ENCODE assay signal across 8 cellular contexts in the genomic region with DNA sequence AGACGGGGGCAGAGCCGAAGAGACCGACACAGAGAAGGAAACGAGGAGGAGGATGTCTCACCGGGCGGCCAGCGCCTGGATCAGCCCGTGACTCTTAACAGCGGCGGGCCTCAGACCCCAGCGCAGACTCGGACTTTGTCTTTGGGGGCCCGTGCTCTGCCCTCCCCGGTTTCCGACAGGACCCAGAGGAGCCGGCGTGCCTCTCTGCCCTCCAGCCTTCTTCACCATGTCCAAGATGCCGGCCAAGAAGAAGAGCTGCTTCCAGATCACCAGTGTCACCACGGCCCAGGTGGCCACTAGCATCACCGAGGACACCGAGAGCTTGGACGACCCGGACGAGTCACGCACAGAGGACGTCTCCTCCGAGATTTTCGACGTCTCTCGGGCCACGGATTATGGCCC. TPM values are rescaled to one million over a fixed set of nuclear protein-coding genes. Genes with fewer than 3 reads are reported as not detected.
DNase-seq lines count a peak whose midpoint lies in the region; ATAC-seq and TF ChIP-seq lines count a peak whose summit lies in the region.

No MANE protein-coding gene starts in this region.

- no peaks in the 10 kb centered on the region for H3K9me3 ChIP-seq in iPS-15b (ENCODE audit: control insufficient read depth, insufficient read depth, low read length)

- no peaks in the 10 kb centered on the region for H3K9me3 Mint-ChIP-seq in stimulated activated naive CD8-positive, alpha-beta T cell treated with anti-CD3 and anti-CD28 coated beads, Interleukin-15, Interleukin-2, amounts not matched to agents 100 ng/mL and 50 ng/mL, for 24 hours
- no peaks in the 10 kb centered on the region for H3K9me3 Mint-ChIP-seq in activated CD8-positive, alpha-beta T cell treated with anti-CD3 and anti-CD28 coated beads, Interleukin-2, amount 10 ng/mL, durations not matched to agents 7 days and 5 days (ENCODE audit: insufficient read depth)
- no peaks in the 10 kb centered on the region for H3K9me3 Mint-ChIP-seq in stimulated activated naive B cell treated with anti-CD40 and anti-IgM and Interleukin-4, amounts not matched to agents 10 μg/mL and 1 μg/mL and 100 μg/mL, for 72 hours

- H3K27ac Mint-ChIP-seq in stimulated activated naive CD8-positive, alpha-beta T cell treated with anti-CD3 and anti-CD28 coated beads, Interleukin-15, Interleukin-2, amounts not matched to agents 100 ng/mL and 50 ng/mL, for 24 hours = peak overlapping the region; percentile 95
- H3K27ac Mint-ChIP-seq in activated CD8-positive, alpha-beta T cell treated with anti-CD3 and anti-CD28 coated beads, Interleukin-2, amount 10 ng/mL, durations not matched to agents 7 days and 5 days = peak overlapping the region; percentile 86
- peak overlapping the region; percentile 97 for H3K27ac Mint-ChIP-seq in stimulated activated naive B cell treated with anti-CD40 and anti-IgM and Interleukin-4, amounts not matched to agents 10 μg/mL and 1 μg/mL and 100 μg/mL, for 72 hours

- H3K9ac ChIP-seq in iPS-15b (ENCODE audit: low read depth, low read length) = peak overlapping the region; percentile 72

- no peak for TF ChIP-seq CTCF in GM13977 (IDR thresholded peaks at IDR 0.05; ENCODE audit: extremely low read depth, insufficient read depth, missing control alignments)

- H3K4me1 ChIP-seq in iPS-15b (ENCODE audit: control insufficient read depth, insufficient read depth, low read length) = peaks cover 2% of the 10 kb centered on the region

- peak overlapping the region; percentile 90 for H3K4me3 ChIP-seq in iPS-15b (ENCODE audit: low read depth, low read length)

- H3K27me3 ChIP-seq in iPS-15b (ENCODE audit: control insufficient read depth, insufficient read depth, low read length) = no peaks in the 10 kb centered on the region

- CTCF ChIA-PET in activated CD8-positive, alpha-beta T cell treated with anti-CD3 and anti-CD28 coated beads, Interleukin-2, amount 10 ng/mL, durations not matched to agents 7 days and 5 days (lab: Charles Lee) = interaction anchor here (0.6 to 3.2 kb wide), 8 partner anchors 10 to 136 kb away, joined by 3 to 26 read pairs (median 6); no protein-coding TSS in a partner anchor

- H3K36me3 ChIP-seq in iPS-15b (ENCODE audit: control insufficient read depth, insufficient read depth, low read length) = no peaks in the 10 kb centered on the region

- H3K4me3 Mint-ChIP-seq in stimulated activated naive CD8-positive, alpha-beta T cell treated with anti-CD3 and anti-CD28 coated beads, Interleukin-15, Interleukin-2, amounts not matched to agents 100 ng/mL and 50 ng/mL, for 24 hours = peak overlapping the region; percentile 84
- H3K4me3 Mint-ChIP-seq in activated CD8-positive, alpha-beta T cell treated with anti-CD3 and anti-CD28 coated beads, Interleukin-2, amount 10 ng/mL, durations not matched to agents 7 days and 5 days = peak overlapping the region; percentile 92
- H3K4me3 Mint-ChIP-seq in stimulated activated naive B cell treated with anti-CD40 and anti-IgM and Interleukin-4, amounts not matched to agents 10 μg/mL and 1 μg/mL and 100 μg/mL, for 72 hours = peak overlapping the region; percentile 92 to 94

- POLR2A ChIA-PET in activated CD8-positive, alpha-beta T cell treated with anti-CD3 and anti-CD28 coated beads, Interleukin-2, amount 10 ng/mL, durations not matched to agents 7 days and 5 days (lab: Charles Lee) = interaction anchor here (0.6 to 4.7 kb wide), 19 partner anchors 8 to 354 kb away, joined by 3 to 36 read pairs (median 3); a partner anchor contains a TSS

- no peak for DNase-seq in stimulated activated naive CD8-positive, alpha-beta T cell treated with anti-CD3 and anti-CD28 coated beads, Interleukin-15, Interleukin-2, amounts not matched to agents 100 U/mL and 50 U/mL, for 24 hours
- no peak for DNase-seq in activated CD8-positive, alpha-beta T cell treated with anti-CD3 and anti-CD28 coated beads, Interleukin-2, amount 10 ng/mL, durations not matched to agents 7 days and 5 days
- DNase-seq in stimulated activated naive B cell treated with anti-CD40 and anti-IgM and Interleukin-4, amounts not matched to agents 10 μg/mL and 1 μg/mL and 100 μg/mL, for 72 hours = no peak
- DNase-seq in NCI-H187 treated with DMSO at 0.1 percent for 48 hours (lab: John Stamatoyannopoulos, UW) (no peak), kidney glomerular epithelial cell (lab: John Stamatoyannopoulos, UW) (no peak), GM13977 (ENCODE audit: low spot score) (no peak)

- H3K27me3 Mint-ChIP-seq in stimulated activated naive CD8-positive, alpha-beta T cell treated with anti-CD3 and anti-CD28 coated beads, Interleukin-15, Interleukin-2, amounts not matched to agents 100 ng/mL and 50 ng/mL, for 24 hours = no peaks in the 10 kb centered on the region
- H3K27me3 Mint-ChIP-seq in activated CD8-positive, alpha-beta T cell treated with anti-CD3 and anti-CD28 coated beads, Interleukin-2, amount 10 ng/mL, durations not matched to agents 7 days and 5 days (ENCODE audit: low read depth) = peaks cover 3% of the 10 kb centered on the region
- no peaks in the 10 kb centered on the region for H3K27me3 Mint-ChIP-seq in stimulated activated naive B cell treated with anti-CD40 and anti-IgM and Interleukin-4, amounts not matched to agents 10 μg/mL and 1 μg/mL and 100 μg/mL, for 72 hours

- no peak for ATAC-seq in stimulated activated naive CD8-positive, alpha-beta T cell treated with anti-CD3 and anti-CD28 coated beads, Interleukin-15, Interleukin-2, amounts not matched to agents 100 U/mL and 50 U/mL, for 24 hours
- peak; percentile 1 for ATAC-seq in activated CD8-positive, alpha-beta T cell treated with anti-CD3 and anti-CD28 coated beads, Interleukin-2, amount 10 ng/mL, durations not matched to agents 7 days and 5 days
- no peak for ATAC-seq in stimulated activated naive B cell treated with anti-CD40 and anti-IgM and Interleukin-4, amounts not matched to agents 10 μg/mL and 1 μg/mL and 100 μg/mL, for 72 hours (replicated peaks)

- in situ Hi-C loops in GM13977 (cut with MboI; ENCODE audit: low pct_unique_long_range_greater_than_20kb, low sequenced_read_pairs, unreplicated experiment) = no loop called here

- peaks cover 28% of the 10 kb centered on the region for H3K36me3 Mint-ChIP-seq in stimulated activated naive CD8-positive, alpha-beta T cell treated with anti-CD3 and anti-CD28 coated beads, Interleukin-15, Interleukin-2, amounts not matched to agents 100 ng/mL and 50 ng/mL, for 24 hours (ENCODE audit: low read depth)
- H3K36me3 Mint-ChIP-seq in activated CD8-positive, alpha-beta T cell treated with anti-CD3 and anti-CD28 coated beads, Interleukin-2, amount 10 ng/mL, durations not matched to agents 7 days and 5 days (ENCODE audit: low read depth) = peaks cover 19% of the 10 kb centered on the region
- H3K36me3 Mint-ChIP-seq in stimulated activated naive B cell treated with anti-CD40 and anti-IgM and Interleukin-4, amounts not matched to agents 10 μg/mL and 1 μg/mL and 100 μg/mL, for 72 hours = peaks cover 33 to 40% of the 10 kb centered on the region in 2 donors

- H3K4me1 Mint-ChIP-seq in stimulated activated naive CD8-positive, alpha-beta T cell treated with anti-CD3 and anti-CD28 coated beads, Interleukin-15, Interleukin-2, amounts not matched to agents 100 ng/mL and 50 ng/mL, for 24 hours (ENCODE audit: low read depth) = peaks cover 37% of the 10 kb centered on the region
- H3K4me1 Mint-ChIP-seq in activated CD8-positive, alpha-beta T cell treated with anti-CD3 and anti-CD28 coated beads, Interleukin-2, amount 10 ng/mL, durations not matched to agents 7 days and 5 days (ENCODE audit: low read depth) = peaks cover 35% of the 10 kb centered on the region
- peaks cover 8 to 31% of the 10 kb centered on the region in 2 donors for H3K4me1 Mint-ChIP-seq in stimulated activated naive B cell treated with anti-CD40 and anti-IgM and Interleukin-4, amounts not matched to agents 10 μg/mL and 1 μg/mL and 100 μg/mL, for 72 hours

RNA-seq across cellular contexts. Expression of a gene that starts 1.0 kb away (rescaled TPM):
- 1 to 10 TPM; 8.6 to 8.9 TPM for total RNA-seq in activated CD8-positive, alpha-beta T cell treated with anti-CD3 and anti-CD28 coated beads, Interleukin-2, amount 10 ng/mL, durations not matched to agents 7 days and 5 days
